Comparison of ENCODE assay signal across 14 cellular contexts in genomic region chr21:44377201-44377921, GRCh38. TPM values are rescaled to one million over a fixed set of nuclear protein-coding genes. Genes with fewer than 3 reads are reported as not detected.
A peak's percentile ranks its signal among the peaks of the same experiment; 100 is the strongest.
DNase-seq lines count a peak whose midpoint lies in the region; ATAC-seq and TF ChIP-seq lines count a peak whose summit lies in the region.
"Had no signal": no experiment of that assay in that cellular context is flagged by ENCODE, and none has a peak within 500 bp of the region (broad histone marks: within the 10 kb centered on the region; RNA-seq: fewer than 3 reads in every experiment).

No MANE protein-coding gene starts in this region.

- H3K79me2 ChIP-seq in OCI-LY7 (ENCODE audit: insufficient read depth, low read depth, low read length): no peaks in the 10 kb centered on the region

- POLR2A ChIA-PET in OCI-LY7 (lab: Charles Lee): no interaction called here

- peaks cover 21 to 75% (median 38%) of the 10 kb centered on the region in 11 experiments for H3K9me3 ChIP-seq in BLaER1 treated with 17β-estradiol and CSF1 and Interleukin-3, amounts not matched to agents 10 nM and 100 nM (replicated peaks in 1 of 11)
- H3K9me3 ChIP-seq in OCI-LY7 (ENCODE audit: low read length): no peaks in the 10 kb centered on the region
- H3K9me3 ChIP-seq: adrenal gland, gastrocnemius medialis had no signal

- no TSS peak for BruUV-seq in OCI-LY7 (replicated peaks; lab: Mats Ljungman, UMichigan)

- CTCF ChIA-PET in OCI-LY7 (lab: Charles Lee; ENCODE audit: unreplicated experiment): no interaction called here

- no peak for ATAC-seq in left lobe of liver
- ATAC-seq: CD8-positive, alpha-beta T cell; gastrocnemius medialis had no signal

- peaks cover 47 to 58% (median 55%) of the 10 kb centered on the region in 10 experiments for H3K4me1 ChIP-seq in BLaER1 treated with 17β-estradiol and CSF1 and Interleukin-3, amounts not matched to agents 10 nM and 100 nM
- no peaks in the 10 kb centered on the region for H3K4me1 ChIP-seq in OCI-LY7 (ENCODE audit: insufficient read depth, low read length, poor library complexity, severe bottlenecking)
- H3K4me1 ChIP-seq: adrenal gland, gastrocnemius medialis had no signal

- peak; percentile 23 for DNase-seq in OCI-LY7 (ENCODE audit: low spot score)
- peak; percentile 35 for DNase-seq in left lobe of liver (ENCODE audit: low spot score)
- no peak for DNase-seq in SW 1271 (lab: John Stamatoyannopoulos, UW)
- DNase-seq in cerebellar nuclear complex (lab: John Stamatoyannopoulos, UW): no peak
- DNase-seq in NCI-H510A (lab: John Stamatoyannopoulos, UW): no peak
- DNase-seq in AG08395 (ENCODE audit: low spot score): no peak
- DNase-seq: CD8-positive, alpha-beta T cell; gastrocnemius medialis; MV-4-11; stimulated activated CD4-positive, alpha-beta T cell treated with anti-CD3 and anti-CD28 coated beads, Interleukin-4, amount 100 ng/mL, for 1 hour had no signal

- peak overlapping the region in 10 of 11 experiments; percentile 23 to 74 (median 48); a peak in 14 of 22 replicates for H3K9ac ChIP-seq in BLaER1 treated with 17β-estradiol and CSF1 and Interleukin-3, amounts not matched to agents 10 nM and 100 nM

- H2AFZ ChIP-seq in OCI-LY7 (ENCODE audit: low read length): no peak overlapping the region

- no peaks in the 10 kb centered on the region for H3K9me2 ChIP-seq in OCI-LY7 (ENCODE audit: insufficient read depth, low read length)

- peak overlapping the region in 8 of 11 experiments; percentile 12 to 90 (median 86); a peak in 14 of 22 replicates for H3K27ac ChIP-seq in BLaER1 treated with 17β-estradiol and CSF1 and Interleukin-3, amounts not matched to agents 10 nM and 100 nM
- no peak overlapping the region for H3K27ac ChIP-seq in OCI-LY7 (ENCODE audit: low read depth, low read length, poor library complexity, severe bottlenecking)
- H3K27ac ChIP-seq: adrenal gland, gastrocnemius medialis, HL-60 had no signal

- no peaks in the 10 kb centered on the region for H3K27me3 ChIP-seq in BLaER1 treated with 17β-estradiol and CSF1 and Interleukin-3, amounts not matched to agents 10 nM and 100 nM
- H3K27me3 ChIP-seq: adrenal gland had no signal

- 0 out of 2 replicates have a peak, but pooled peaks have one; percentile 13 for TF ChIP-seq CTCF in GM12875 (IDR thresholded peaks at IDR 0.05; ENCODE audit: borderline replicate concordance, insufficient read depth, low read depth, low read length)
- TF ChIP-seq CTCF in OCI-LY7 (conservative IDR thresholded peaks at IDR 0.05; ENCODE audit: low read length): peak; percentile 66

- peak overlapping the region; percentile 79 to 99 (median 85) for H3K4me2 ChIP-seq in BLaER1 treated with 17β-estradiol and CSF1 and Interleukin-3, amounts not matched to agents 10 nM and 100 nM
- H3K4me2 ChIP-seq in OCI-LY7 (ENCODE audit: low read length): no peak overlapping the region

- H3K4me3 ChIP-seq in BLaER1 treated with 17β-estradiol and CSF1 and Interleukin-3, amounts not matched to agents 10 nM and 100 nM: peak overlapping the region in 5 of 10 experiments; percentile 33 to 46 (median 42); a peak in 7 of 20 replicates
- H3K4me3 ChIP-seq in GM12875 (ENCODE audit: low read depth, low read length) (no peak overlapping the region), OCI-LY7 (ENCODE audit: low read depth, low read length, poor library complexity, severe bottlenecking) (no peak overlapping the region)
- H3K4me3 ChIP-seq: adrenal gland, gastrocnemius medialis had no signal

- intact Hi-C loops in OCI-LY7 (cut with micrococcal nuclease; ENCODE audit: unreplicated experiment): no loop called here

- peaks cover 84 to 99% (median 96%) of the 10 kb centered on the region in 11 experiments for H3K36me3 ChIP-seq in BLaER1 treated with 17β-estradiol and CSF1 and Interleukin-3, amounts not matched to agents 10 nM and 100 nM
- H3K36me3 ChIP-seq in OCI-LY7 (ENCODE audit: insufficient read depth, low read length): no peaks in the 10 kb centered on the region
- H3K36me3 ChIP-seq: adrenal gland, gastrocnemius medialis had no signal

- H4K20me1 ChIP-seq in BLaER1 treated with 17β-estradiol and CSF1 and Interleukin-3, amounts not matched to agents 10 nM and 100 nM: peaks cover 0 to 59% (median 37%) of the 10 kb centered on the region in 11 experiments; a peak in 15 of 22 replicates
- H4K20me1 ChIP-seq in OCI-LY7 (ENCODE audit: insufficient read depth, low read length): no peaks in the 10 kb centered on the region

RNA-seq across cellular contexts. Expression of gene TRPM2, which starts 23.9 kb away (rescaled TPM):
- total RNA-seq in OCI-LY7 (2014; rRNA removed; shearing (Covaris generic)): 1.8 and 2.8 TPM in 2 replicates
- 3.8 and 7.1 TPM in 2 replicates for total RNA-seq in OCI-LY7 (2022)
- total RNA-seq in left lobe of liver: 1.4 TPM

RNA-seq across cellular contexts. Expression of gene CFAP410, which starts 38.2 kb away (rescaled TPM):
- total RNA-seq in OCI-LY7 (2014; rRNA removed; shearing (Covaris generic)): 11.9 and 20.6 TPM in 2 replicates
- total RNA-seq in OCI-LY7 (2022) (15.0 and 15.1 TPM in 2 replicates), left lobe of liver (13.9 TPM)

Comparison
In these comparisons a context has a peak if more than half of its experiments do, and no peak if none do; other contexts are left out.
1. DNase-seq: peak in OCI-LY7 (single experiment) and left lobe of liver (single experiment); none in SW 1271 (0 of 2), cerebellar nuclear complex (0 of 2), NCI-H510A (single experiment) and AG08395 (single experiment).